Comparison of ENCODE assay signal across 1 cellular context in genomic region chr10:69804775-69805174, GRCh38.
TF ChIP-seq lines count a peak whose summit lies in the region.

No MANE protein-coding gene starts in this region.

TF ChIP-seq in IMR-90, 13 proteins besides CTCF, POLR2A, EP300 and RAD21 (continued from another document):
- TF ChIP-seq ELK1 (IDR thresholded peaks at IDR 0.05; ENCODE audit: borderline replicate concordance, low read depth, low read length) (no peak), CHD1 (IDR thresholded peaks at IDR 0.05; ENCODE audit: low read depth, low read length) (no peak), SMC3 (IDR thresholded peaks at IDR 0.05; ENCODE audit: low read depth, low read length) (no peak), MAZ (IDR thresholded peaks at IDR 0.05; ENCODE audit: borderline replicate concordance, low read depth, low read length) (no peak), MXI1 (IDR thresholded peaks at IDR 0.05; ENCODE audit: borderline replicate concordance, low read depth, low read length) (no peak), NFE2L2 (IDR thresholded peaks at IDR 0.05; ENCODE audit: low read depth, low read length) (no peak), RCOR1 (IDR thresholded peaks at IDR 0.05; ENCODE audit: insufficient replicate concordance, low read length) (no peak), RFX5 (IDR thresholded peaks at IDR 0.05; ENCODE audit: low read depth, low read length) (no peak)
